Comparison of ENCODE assay signal across 2 cellular contexts in the genomic region with DNA sequence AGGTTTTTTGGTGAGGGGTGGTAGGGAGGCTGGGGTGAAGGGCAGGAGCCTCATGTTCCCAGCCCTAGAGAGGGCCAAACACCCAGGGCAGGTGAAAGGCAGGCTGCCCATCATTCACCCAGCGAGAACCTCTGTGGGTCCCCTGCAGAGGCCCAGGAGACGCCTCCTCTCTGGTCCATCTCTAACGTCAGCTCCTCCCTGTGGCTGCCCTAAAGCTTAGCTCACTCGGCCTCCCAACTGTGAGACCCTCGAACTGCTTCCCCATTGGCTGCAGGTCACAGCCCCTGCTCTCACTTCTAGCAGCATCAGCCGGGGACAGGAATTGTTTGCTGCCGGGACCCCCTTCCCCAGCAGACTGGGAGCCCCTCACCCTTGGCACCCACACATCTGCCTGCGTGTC.
TF ChIP-seq lines count a peak whose summit lies in the region.

No MANE protein-coding gene starts in this region.

TF ChIP-seq in HepG2, 621 proteins besides CTCF, POLR2A, EP300 and RAD21:
- TF ChIP-seq ZBTB43 (CRISPR knock-in tag; conservative IDR thresholded peaks at IDR 0.05) = no peak
- no peak for TF ChIP-seq NBN (conservative IDR thresholded peaks at IDR 0.05)
- no peak for TF ChIP-seq ZKSCAN5 (CRISPR knock-in tag; IDR thresholded peaks at IDR 0.05)
- no peak for TF ChIP-seq ZNF143 (CRISPR knock-in tag; IDR thresholded peaks at IDR 0.05)
- TF ChIP-seq ZNF768 (CRISPR knock-in tag; IDR thresholded peaks at IDR 0.05) = no peak
- no peak for TF ChIP-seq CERS6 (CRISPR knock-in tag; IDR thresholded peaks at IDR 0.05)
- no peak for TF ChIP-seq CREB1 (IDR thresholded peaks at IDR 0.05)
- no peak for TF ChIP-seq CREB1 (CRISPR knock-in tag; IDR thresholded peaks at IDR 0.05)
- TF ChIP-seq, protein P1, sequence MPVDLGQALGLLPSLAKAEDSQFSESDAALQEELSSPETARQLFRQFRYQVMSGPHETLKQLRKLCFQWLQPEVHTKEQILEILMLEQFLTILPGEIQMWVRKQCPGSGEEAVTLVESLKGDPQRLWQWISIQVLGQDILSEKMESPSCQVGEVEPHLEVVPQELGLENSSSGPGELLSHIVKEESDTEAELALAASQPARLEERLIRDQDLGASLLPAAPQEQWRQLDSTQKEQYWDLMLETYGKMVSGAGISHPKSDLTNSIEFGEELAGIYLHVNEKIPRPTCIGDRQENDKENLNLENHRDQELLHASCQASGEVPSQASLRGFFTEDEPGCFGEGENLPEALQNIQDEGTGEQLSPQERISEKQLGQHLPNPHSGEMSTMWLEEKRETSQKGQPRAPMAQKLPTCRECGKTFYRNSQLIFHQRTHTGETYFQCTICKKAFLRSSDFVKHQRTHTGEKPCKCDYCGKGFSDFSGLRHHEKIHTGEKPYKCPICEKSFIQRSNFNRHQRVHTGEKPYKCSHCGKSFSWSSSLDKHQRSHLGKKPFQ (CRISPR knock-in tag; IDR thresholded peaks at IDR 0.05; ENCODE audit: insufficient replicate concordance) = no peak
- TF ChIP-seq ZMYM2 (CRISPR knock-in tag; IDR thresholded peaks at IDR 0.05) = no peak
- TF ChIP-seq ZNF674 (CRISPR knock-in tag; IDR thresholded peaks at IDR 0.05; ENCODE audit: low read depth) = no peak
- TF ChIP-seq HNRNPK (IDR thresholded peaks at IDR 0.05; ENCODE audit: low read depth, low read length, poor library complexity, severe bottlenecking) = no peak
- no peak for TF ChIP-seq FOXP1 (IDR thresholded peaks at IDR 0.05)
- TF ChIP-seq FOXP1 (CRISPR knock-in tag; IDR thresholded peaks at IDR 0.05) = no peak
- TF ChIP-seq RBM22 (optimal IDR thresholded peaks at IDR 0.05; ENCODE audit: low read length) = no peak
- TF ChIP-seq, protein P2, sequence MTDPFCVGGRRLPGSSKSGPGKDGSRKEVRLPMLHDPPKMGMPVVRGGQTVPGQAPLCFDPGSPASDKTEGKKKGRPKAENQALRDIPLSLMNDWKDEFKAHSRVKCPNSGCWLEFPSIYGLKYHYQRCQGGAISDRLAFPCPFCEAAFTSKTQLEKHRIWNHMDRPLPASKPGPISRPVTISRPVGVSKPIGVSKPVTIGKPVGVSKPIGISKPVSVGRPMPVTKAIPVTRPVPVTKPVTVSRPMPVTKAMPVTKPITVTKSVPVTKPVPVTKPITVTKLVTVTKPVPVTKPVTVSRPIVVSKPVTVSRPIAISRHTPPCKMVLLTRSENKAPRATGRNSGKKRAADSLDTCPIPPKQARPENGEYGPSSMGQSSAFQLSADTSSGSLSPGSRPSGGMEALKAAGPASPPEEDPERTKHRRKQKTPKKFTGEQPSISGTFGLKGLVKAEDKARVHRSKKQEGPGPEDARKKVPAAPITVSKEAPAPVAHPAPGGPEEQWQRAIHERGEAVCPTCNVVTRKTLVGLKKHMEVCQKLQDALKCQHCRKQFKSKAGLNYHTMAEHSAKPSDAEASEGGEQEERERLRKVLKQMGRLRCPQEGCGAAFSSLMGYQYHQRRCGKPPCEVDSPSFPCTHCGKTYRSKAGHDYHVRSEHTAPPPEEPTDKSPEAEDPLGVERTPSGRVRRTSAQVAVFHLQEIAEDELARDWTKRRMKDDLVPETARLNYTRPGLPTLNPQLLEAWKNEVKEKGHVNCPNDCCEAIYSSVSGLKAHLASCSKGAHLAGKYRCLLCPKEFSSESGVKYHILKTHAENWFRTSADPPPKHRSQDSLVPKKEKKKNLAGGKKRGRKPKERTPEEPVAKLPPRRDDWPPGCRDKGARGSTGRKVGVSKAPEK (CRISPR knock-in tag; IDR thresholded peaks at IDR 0.05; ENCODE audit: borderline replicate concordance) = no peak
- no peak for TF ChIP-seq ZNF501 (CRISPR knock-in tag; IDR thresholded peaks at IDR 0.05)
- no peak for TF ChIP-seq GTF2F1 (IDR thresholded peaks at IDR 0.05; ENCODE audit: low read length)
TF ChIP-seq in HepG2: peak in this region for 0.

TF ChIP-seq in WTC11, 78 proteins besides CTCF, POLR2A, EP300 and RAD21:
- TF ChIP-seq TCF7 (CRISPR knock-in tag; IDR thresholded peaks at IDR 0.05; ENCODE audit: low read depth) (no peak), FOXJ3 (CRISPR knock-in tag; IDR thresholded peaks at IDR 0.05; ENCODE audit: borderline replicate concordance) (no peak), SP1 (CRISPR knock-in tag; conservative IDR thresholded peaks at IDR 0.05) (no peak), JAZF1 (CRISPR knock-in tag; IDR thresholded peaks at IDR 0.05) (no peak), AFF4 (CRISPR knock-in tag; IDR thresholded peaks at IDR 0.05; ENCODE audit: borderline replicate concordance) (no peak), ZNF317 (CRISPR knock-in tag; IDR thresholded peaks at IDR 0.05; ENCODE audit: borderline replicate concordance, low read depth) (no peak), E2F4 (CRISPR knock-in tag; IDR thresholded peaks at IDR 0.05; ENCODE audit: borderline replicate concordance, low read depth) (no peak), ARID4B (CRISPR knock-in tag; IDR thresholded peaks at IDR 0.05; ENCODE audit: borderline replicate concordance) (no peak), ZNF396 (CRISPR knock-in tag; IDR thresholded peaks at IDR 0.05; ENCODE audit: borderline replicate concordance) (no peak), NFYB (CRISPR knock-in tag; conservative IDR thresholded peaks at IDR 0.05; ENCODE audit: low read depth) (no peak), FOXK1 (CRISPR knock-in tag; IDR thresholded peaks at IDR 0.05) (no peak), NFATC4 (CRISPR knock-in tag; IDR thresholded peaks at IDR 0.05) (no peak), NR1H2 (CRISPR knock-in tag; IDR thresholded peaks at IDR 0.05) (no peak), TP53 (CRISPR knock-in tag; IDR thresholded peaks at IDR 0.05) (no peak)
- TF ChIP-seq, protein P3, sequence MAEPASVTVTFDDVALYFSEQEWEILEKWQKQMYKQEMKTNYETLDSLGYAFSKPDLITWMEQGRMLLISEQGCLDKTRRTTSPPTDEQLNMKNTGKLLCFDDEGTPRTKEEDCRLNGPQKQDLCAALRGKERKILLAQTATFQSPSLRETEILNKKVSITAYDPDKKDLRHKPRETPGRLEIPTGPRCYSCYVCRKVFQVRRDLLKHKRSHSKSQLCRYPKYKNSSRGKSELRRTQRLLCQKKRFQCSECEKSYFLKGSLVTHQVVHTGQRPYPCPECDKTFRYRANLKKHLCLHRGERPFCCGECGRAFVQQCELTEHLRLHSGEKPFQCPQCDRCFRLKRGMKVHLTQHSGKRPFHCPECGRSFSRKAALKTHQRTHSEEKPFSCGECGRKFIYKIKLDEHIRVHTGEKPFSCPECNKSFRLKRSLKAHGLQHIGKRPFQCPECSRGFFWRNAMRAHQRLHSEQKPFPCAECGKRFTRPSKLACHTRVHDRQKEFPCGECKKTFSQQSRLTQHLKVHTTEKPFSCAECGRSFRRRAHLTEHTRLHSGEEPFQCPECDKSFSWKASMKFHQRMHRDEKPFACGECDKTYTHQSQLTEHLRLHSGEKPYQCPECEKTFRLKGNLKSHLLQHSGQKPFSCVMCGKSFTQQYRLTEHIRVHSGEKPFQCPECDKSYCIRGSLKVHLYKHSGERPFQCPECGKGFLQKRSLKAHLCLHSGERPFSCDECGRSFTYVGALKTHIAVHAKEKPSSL (CRISPR knock-in tag; conservative IDR thresholded peaks at IDR 0.05) = no peak
- TF ChIP-seq, protein P4, sequence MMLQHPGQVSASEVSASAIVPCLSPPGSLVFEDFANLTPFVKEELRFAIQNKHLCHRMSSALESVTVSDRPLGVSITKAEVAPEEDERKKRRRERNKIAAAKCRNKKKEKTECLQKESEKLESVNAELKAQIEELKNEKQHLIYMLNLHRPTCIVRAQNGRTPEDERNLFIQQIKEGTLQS (CRISPR knock-in tag; conservative IDR thresholded peaks at IDR 0.05) = no peak
- TF ChIP-seq, protein P5, sequence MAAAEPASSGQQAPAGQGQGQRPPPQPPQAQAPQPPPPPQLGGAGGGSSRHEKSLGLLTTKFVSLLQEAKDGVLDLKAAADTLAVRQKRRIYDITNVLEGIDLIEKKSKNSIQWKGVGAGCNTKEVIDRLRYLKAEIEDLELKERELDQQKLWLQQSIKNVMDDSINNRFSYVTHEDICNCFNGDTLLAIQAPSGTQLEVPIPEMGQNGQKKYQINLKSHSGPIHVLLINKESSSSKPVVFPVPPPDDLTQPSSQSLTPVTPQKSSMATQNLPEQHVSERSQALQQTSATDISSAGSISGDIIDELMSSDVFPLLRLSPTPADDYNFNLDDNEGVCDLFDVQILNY (CRISPR knock-in tag; IDR thresholded peaks at IDR 0.05) = no peak
- TF ChIP-seq, protein P6, sequence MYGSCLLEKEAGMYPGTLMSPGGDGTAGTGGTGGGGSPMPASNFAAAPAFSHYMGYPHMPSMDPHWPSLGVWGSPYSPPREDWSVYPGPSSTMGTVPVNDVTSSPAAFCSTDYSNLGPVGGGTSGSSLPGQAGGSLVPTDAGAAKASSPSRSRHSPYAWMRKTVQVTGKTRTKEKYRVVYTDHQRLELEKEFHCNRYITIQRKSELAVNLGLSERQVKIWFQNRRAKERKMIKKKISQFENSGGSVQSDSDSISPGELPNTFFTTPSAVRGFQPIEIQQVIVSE (CRISPR knock-in tag; IDR thresholded peaks at IDR 0.05; ENCODE audit: borderline replicate concordance) = no peak
- TF ChIP-seq, protein P7, sequence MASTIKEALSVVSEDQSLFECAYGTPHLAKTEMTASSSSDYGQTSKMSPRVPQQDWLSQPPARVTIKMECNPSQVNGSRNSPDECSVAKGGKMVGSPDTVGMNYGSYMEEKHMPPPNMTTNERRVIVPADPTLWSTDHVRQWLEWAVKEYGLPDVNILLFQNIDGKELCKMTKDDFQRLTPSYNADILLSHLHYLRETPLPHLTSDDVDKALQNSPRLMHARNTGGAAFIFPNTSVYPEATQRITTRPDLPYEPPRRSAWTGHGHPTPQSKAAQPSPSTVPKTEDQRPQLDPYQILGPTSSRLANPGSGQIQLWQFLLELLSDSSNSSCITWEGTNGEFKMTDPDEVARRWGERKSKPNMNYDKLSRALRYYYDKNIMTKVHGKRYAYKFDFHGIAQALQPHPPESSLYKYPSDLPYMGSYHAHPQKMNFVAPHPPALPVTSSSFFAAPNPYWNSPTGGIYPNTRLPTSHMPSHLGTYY (CRISPR knock-in tag; IDR thresholded peaks at IDR 0.05) = no peak
- TF ChIP-seq, protein P8, sequence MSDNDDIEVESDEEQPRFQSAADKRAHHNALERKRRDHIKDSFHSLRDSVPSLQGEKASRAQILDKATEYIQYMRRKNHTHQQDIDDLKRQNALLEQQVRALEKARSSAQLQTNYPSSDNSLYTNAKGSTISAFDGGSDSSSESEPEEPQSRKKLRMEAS (CRISPR knock-in tag; IDR thresholded peaks at IDR 0.05) = no peak
TF ChIP-seq in WTC11: peak in this region for 0.
